ENCODE assay signal across 1 cellular context in genomic region chr3:157096328-157096727, GRCh38.
TF ChIP-seq lines count a peak whose summit lies in the region.

No MANE protein-coding gene starts in this region.

TF ChIP-seq in IMR-90, 13 proteins besides CTCF, POLR2A, EP300 and RAD21:
- TF ChIP-seq CHD1 (IDR thresholded peaks at IDR 0.05; ENCODE audit: low read depth, low read length) (no peak), CEBPB (IDR thresholded peaks at IDR 0.05; ENCODE audit: low read depth, low read length) (no peak), ELK1 (IDR thresholded peaks at IDR 0.05; ENCODE audit: borderline replicate concordance, low read depth, low read length) (no peak), RCOR1 (IDR thresholded peaks at IDR 0.05; ENCODE audit: insufficient replicate concordance, low read length) (no peak), BHLHE40 (IDR thresholded peaks at IDR 0.05; ENCODE audit: low read depth, low read length) (no peak), FOS (IDR thresholded peaks at IDR 0.05; ENCODE audit: low read depth, low read length) (no peak), MAZ (IDR thresholded peaks at IDR 0.05; ENCODE audit: borderline replicate concordance, low read depth, low read length) (no peak), MAFK (IDR thresholded peaks at IDR 0.05; ENCODE audit: low read depth, low read length) (no peak), USF2 (IDR thresholded peaks at IDR 0.05; ENCODE audit: low read depth, low read length) (no peak), MXI1 (IDR thresholded peaks at IDR 0.05; ENCODE audit: borderline replicate concordance, low read depth, low read length) (no peak), SMC3 (IDR thresholded peaks at IDR 0.05; ENCODE audit: low read depth, low read length) (no peak), NFE2L2 (IDR thresholded peaks at IDR 0.05; ENCODE audit: low read depth, low read length) (no peak), RFX5 (IDR thresholded peaks at IDR 0.05; ENCODE audit: low read depth, low read length) (no peak)
